In the genomic region with DNA sequence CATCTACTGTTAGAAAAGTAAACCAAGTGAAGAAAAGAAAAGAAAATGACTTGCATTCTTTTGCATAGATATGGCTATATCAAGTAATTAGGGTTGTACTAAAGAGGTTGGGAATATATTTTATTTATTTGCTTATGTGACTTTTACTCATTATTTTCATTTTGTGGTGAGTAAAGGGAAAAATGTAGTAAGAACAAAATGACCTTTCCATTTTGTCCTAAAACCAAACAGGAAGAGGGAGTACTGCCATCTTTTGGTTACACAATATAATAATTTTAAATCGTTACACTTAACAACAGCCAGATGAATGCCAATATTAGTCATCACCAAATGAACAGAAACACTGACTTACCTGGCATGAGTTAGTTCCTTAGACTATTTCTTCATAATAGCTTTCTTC, we compare ENCODE assay signal across 8 cellular contexts. TPM values are rescaled to one million over a fixed set of nuclear protein-coding genes. Genes with fewer than 3 reads are reported as not detected.
DNase-seq lines count a peak whose midpoint lies in the region; ATAC-seq and TF ChIP-seq lines count a peak whose summit lies in the region.

No MANE protein-coding gene starts in this region.

- H3K9me3 Mint-ChIP-seq in activated T-cell treated with anti-CD3 and anti-CD28 coated beads, Interleukin-2, amount 50 U/mL, for 72 hours = peaks cover 7 to 13% of the 10 kb centered on the region in 2 donors
- H3K9me3 Mint-ChIP-seq in Caco-2 (ENCODE audit: unreplicated experiment) = peaks cover 17% of the 10 kb centered on the region

- no peak overlapping the region for H3K27ac Mint-ChIP-seq in activated T-cell treated with anti-CD3 and anti-CD28 coated beads, Interleukin-2, amount 50 U/mL, for 72 hours
- no peak overlapping the region for H3K27ac Mint-ChIP-seq in Caco-2 (ENCODE audit: unreplicated experiment)

- no TSS peak for BruUV-seq in Caco-2 (replicated peaks; lab: Mats Ljungman, UMichigan)

- TF ChIP-seq CTCF in cardiac fibroblast (IDR thresholded peaks at IDR 0.05; ENCODE audit: low read depth, low read length) (no peak), parathyroid adenoma (IDR thresholded peaks at IDR 0.05) (no peak), Caco-2 (IDR thresholded peaks at IDR 0.05; ENCODE audit: insufficient read depth in 1 of 2, low read depth in 1 of 2, low read length in 1 of 2, severe bottlenecking in 1 of 2, unreplicated experiment in 1 of 2) (peak in 1 of 2 experiments; percentile 12)

- H3K4me2 ChIP-seq in parathyroid adenoma (ENCODE audit: low read length) = no peak overlapping the region

- no peak overlapping the region for H3K27ac ChIP-seq in parathyroid adenoma

- H3K4me3 Mint-ChIP-seq in activated T-cell treated with anti-CD3 and anti-CD28 coated beads, Interleukin-2, amount 50 U/mL, for 72 hours = no peak overlapping the region
- no peak overlapping the region for H3K4me3 Mint-ChIP-seq in Caco-2 (ENCODE audit: unreplicated experiment)

- peak; percentile 79 for ATAC-seq in GM18858 (IDR thresholded peaks at IDR 0.05; ENCODE audit: unreplicated experiment)
- no peak for ATAC-seq in activated T-cell treated with anti-CD3 and anti-CD28 coated beads, Interleukin-2, amount 50 U/mL, for 72 hours (replicated peaks in 1 of 2)

- CTCF ChIA-PET in Caco-2 (lab: Charles Lee) = no interaction called here

- H3K9me3 ChIP-seq in parathyroid adenoma (ENCODE audit: control insufficient read depth, low read length) = no peaks in the 10 kb centered on the region
- H3K9me3 ChIP-seq in Caco-2 = peaks cover 29% of the 10 kb centered on the region

- H3K36me3 Mint-ChIP-seq in activated T-cell treated with anti-CD3 and anti-CD28 coated beads, Interleukin-2, amount 50 U/mL, for 72 hours (ENCODE audit: insufficient read depth in 2 of 2) = peaks cover 7 to 12% of the 10 kb centered on the region in 2 donors
- peaks cover 3% of the 10 kb centered on the region for H3K36me3 Mint-ChIP-seq in Caco-2 (ENCODE audit: insufficient read depth, unreplicated experiment)

- H3K4me1 Mint-ChIP-seq in activated T-cell treated with anti-CD3 and anti-CD28 coated beads, Interleukin-2, amount 50 U/mL, for 72 hours (ENCODE audit: low read depth) = peaks cover 6% of the 10 kb centered on the region
- peaks cover 11% of the 10 kb centered on the region for H3K4me1 Mint-ChIP-seq in Caco-2 (ENCODE audit: low read depth, unreplicated experiment)

- intact Hi-C loops in Caco-2 (cut with micrococcal nuclease; ENCODE audit: unreplicated experiment) = loop anchor here (5.0 kb wide), 2 partner anchors 58 to 353 kb away; no protein-coding TSS in a partner anchor

- H3K27me3 Mint-ChIP-seq in activated T-cell treated with anti-CD3 and anti-CD28 coated beads, Interleukin-2, amount 50 U/mL, for 72 hours (ENCODE audit: low read depth) = no peaks in the 10 kb centered on the region
- H3K27me3 Mint-ChIP-seq in Caco-2 (ENCODE audit: insufficient read depth, unreplicated experiment) = no peaks in the 10 kb centered on the region

- no peak overlapping the region for H3K4me3 ChIP-seq in cardiac fibroblast (replicated peaks in 1 of 2; ENCODE audit: low read depth in 2 of 2, low read length in 2 of 2)
- no peak overlapping the region for H3K4me3 ChIP-seq in parathyroid adenoma (ENCODE audit: low read depth, low read length)
- H3K4me3 ChIP-seq in Caco-2 (ENCODE audit: low read depth, low read length) = no peak overlapping the region

- no peak overlapping the region for H3K9ac ChIP-seq in parathyroid adenoma

- no peaks in the 10 kb centered on the region for H3K27me3 ChIP-seq in parathyroid adenoma (ENCODE audit: control insufficient read depth, insufficient read depth, low read length)
- H3K27me3 ChIP-seq in Caco-2 (replicated peaks; ENCODE audit: control insufficient read depth, insufficient read depth, low read length) = no peaks in the 10 kb centered on the region

- no peaks in the 10 kb centered on the region for H3K36me3 ChIP-seq in parathyroid adenoma (ENCODE audit: control insufficient read depth, insufficient read depth, low read length)
- no peaks in the 10 kb centered on the region for H3K36me3 ChIP-seq in Caco-2 (ENCODE audit: control insufficient read depth, insufficient read depth, low read length)

- no peaks in the 10 kb centered on the region for H3K79me2 ChIP-seq in parathyroid adenoma

- DNase-seq in M059J (ENCODE audit: low read depth) = peak; percentile 84
- peak; percentile 85 to 93 for DNase-seq in cardiac fibroblast (ENCODE audit: low read depth in 2 of 2)
- DNase-seq in activated T-cell treated with anti-CD3 and anti-CD28 coated beads, Interleukin-2, amount 50 U/mL, for 72 hours = no peak
- DNase-seq in stimulated activated CD4-positive, alpha-beta T cell treated with anti-CD3 and anti-CD28 coated beads, Interleukin-12 subunit alpha, Interleukin-12 subunit beta, amount 100 ng/mL, for 4 hours = no peak
- DNase-seq in Caco-2 = no peak
- no peak for DNase-seq in KG1 (lab: John Stamatoyannopoulos, UW)

- POLR2A ChIA-PET in Caco-2 (lab: Charles Lee) = no interaction called here

- H2AFZ ChIP-seq in parathyroid adenoma = peak overlapping the region; percentile 16

- H3K4me1 ChIP-seq in parathyroid adenoma (no peaks in the 10 kb centered on the region), Caco-2 (peaks cover 9% of the 10 kb centered on the region)

RNA-seq across cellular contexts. Expression of a gene that starts 47.3 kb away (rescaled TPM):
- total RNA-seq in M059J (2014; rRNA removed; shearing (Covaris generic)) = 114 and 177 TPM in 2 replicates
- total RNA-seq in activated T-cell treated with anti-CD3 and anti-CD28 coated beads, Interleukin-2, amount 50 U/mL, for 72 hours = 100 to 1,000 TPM; 394 to 497 TPM
- 211 and 220 TPM in 2 replicates for total RNA-seq in Caco-2 (2022)

Comparison
In these comparisons a context has a peak if more than half of its experiments do, and no peak if none do; other contexts are left out.
1. DNase-seq: peak in M059J (single experiment) and cardiac fibroblast (2 of 2); none in activated T-cell treated with anti-CD3 and anti-CD28 coated beads, Interleukin-2, amount 50 U/mL, for 72 hours (0 of 2), stimulated activated CD4-positive, alpha-beta T cell treated with anti-CD3 and anti-CD28 coated beads, Interleukin-12 subunit alpha, Interleukin-12 subunit beta, amount 100 ng/mL, for 4 hours (single experiment), Caco-2 (0 of 2) and KG1 (single experiment).